ENCODE assay signal across 8 cellular contexts in the genomic region with DNA sequence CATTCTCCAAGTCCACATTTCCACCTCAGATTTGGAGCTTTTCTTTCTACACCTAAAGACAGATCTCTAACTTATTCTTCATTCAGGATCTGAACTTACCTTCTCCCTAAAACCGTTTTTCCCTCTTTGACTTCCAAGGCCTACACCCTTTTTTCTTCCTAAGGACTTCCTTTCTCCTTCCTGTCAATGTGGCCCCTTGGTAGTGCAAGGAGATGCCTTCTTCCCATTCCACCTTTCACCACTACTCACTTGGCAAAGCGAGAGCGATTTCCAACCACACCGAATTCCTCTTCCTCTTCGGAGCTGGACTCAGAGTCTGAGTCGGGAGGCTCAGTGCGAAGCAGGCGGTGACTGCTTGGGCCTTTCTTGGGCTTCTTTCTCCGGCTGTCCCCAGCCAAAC. TPM values are rescaled to one million over a fixed set of nuclear protein-coding genes. Genes with fewer than 3 reads are reported as not detected.
DNase-seq lines count a peak whose midpoint lies in the region; ATAC-seq and TF ChIP-seq lines count a peak whose summit lies in the region.

No MANE protein-coding gene starts in this region.

- no peak for TF ChIP-seq POLR2A in NB4 (IDR thresholded peaks at IDR 0.05; ENCODE audit: extremely low read depth, insufficient read length)

- H4K20me1 ChIP-seq in osteoblast (ENCODE audit: insufficient read depth, low read length) = peaks cover 18% of the 10 kb centered on the region

- peak overlapping the region; percentile 90 for H3K27ac Mint-ChIP-seq in Calu3 (ENCODE audit: unreplicated experiment)

- H3K36me3 Mint-ChIP-seq in Calu3 (ENCODE audit: insufficient read depth, unreplicated experiment) = peaks cover 53% of the 10 kb centered on the region

- no peaks in the 10 kb centered on the region for H3K27me3 Mint-ChIP-seq in Calu3 (ENCODE audit: unreplicated experiment)

- peak overlapping the region; percentile 98 for H3K4me2 ChIP-seq in osteoblast (ENCODE audit: insufficient read depth, low read length)

- DNase-seq in Calu3 (no peak), NB4 (ENCODE audit: low read depth) (no peak), osteoblast (ENCODE audit: insufficient read length, low spot score, missing footprints) (peak; percentile 35), NCI-H1105 (lab: John Stamatoyannopoulos, UW) (no peak), ACHN (no peak), inferior parietal cortex (ENCODE audit: extremely low spot score) (no peak)
- DNase-seq in effector memory CD4-positive, alpha-beta T cell = no peak

- H3K27ac ChIP-seq in effector memory CD4-positive, alpha-beta T cell (ENCODE audit: insufficient read depth, low read length, poor library complexity, severe bottlenecking) = no peak overlapping the region
- H3K27ac ChIP-seq in osteoblast (ENCODE audit: low read depth, low read length) = peak overlapping the region; percentile 77

- no peak overlapping the region for H2AFZ ChIP-seq in osteoblast (ENCODE audit: low read length)

- BruUV-seq in Calu3 (replicated peaks; lab: Mats Ljungman, UMichigan) = no TSS peak

- no peaks in the 10 kb centered on the region for H3K9me3 ChIP-seq in effector memory CD4-positive, alpha-beta T cell (ENCODE audit: control insufficient read depth, low read length)
- no peaks in the 10 kb centered on the region for H3K9me3 ChIP-seq in osteoblast (ENCODE audit: low read depth, low read length)

- H3K9me3 Mint-ChIP-seq in Calu3 (ENCODE audit: low read depth, unreplicated experiment) = no peaks in the 10 kb centered on the region

- intact Hi-C loops in Calu3 (cut with micrococcal nuclease; ENCODE audit: unreplicated experiment) = no loop called here

- H3K4me3 ChIP-seq in NB4 (ENCODE audit: low read depth, low read length) (peak overlapping the region; percentile 93), osteoblast (ENCODE audit: insufficient read depth, low read length) (peak overlapping the region; percentile 94)
- peak overlapping the region; percentile 93 for H3K4me3 ChIP-seq in effector memory CD4-positive, alpha-beta T cell (ENCODE audit: insufficient read depth, low read depth, low read length, poor library complexity, severe bottlenecking)

- H3K36me3 ChIP-seq in effector memory CD4-positive, alpha-beta T cell (ENCODE audit: control insufficient read depth, insufficient read depth, low read length) = peaks cover 15% of the 10 kb centered on the region
- peaks cover 13% of the 10 kb centered on the region for H3K36me3 ChIP-seq in osteoblast (ENCODE audit: insufficient read depth, low read length)

- H3K79me2 ChIP-seq in osteoblast (ENCODE audit: insufficient read depth, low read length) = peaks cover 36% of the 10 kb centered on the region

- no peaks in the 10 kb centered on the region for H3K27me3 ChIP-seq in effector memory CD4-positive, alpha-beta T cell (replicated peaks; ENCODE audit: control insufficient read depth, insufficient read depth, low read length, poor library complexity, severe bottlenecking)
- H3K27me3 ChIP-seq in osteoblast (ENCODE audit: insufficient read depth, low read length) = peaks cover 1% of the 10 kb centered on the region

- peaks cover 39% of the 10 kb centered on the region for H3K4me1 Mint-ChIP-seq in Calu3 (ENCODE audit: low read depth, unreplicated experiment)

- H3K4me1 ChIP-seq in effector memory CD4-positive, alpha-beta T cell (ENCODE audit: control insufficient read depth, insufficient read depth, low read length, poor library complexity, severe bottlenecking) = peaks cover 22% of the 10 kb centered on the region
- H3K4me1 ChIP-seq in osteoblast (ENCODE audit: insufficient read depth, low read length) = peaks cover 14% of the 10 kb centered on the region

- peak overlapping the region; percentile 91 for H3K4me3 Mint-ChIP-seq in Calu3 (ENCODE audit: low read depth, unreplicated experiment)

- in situ Hi-C loops in ACHN (cut with HindIII; ENCODE audit: low pct_ligation_motif_present, low pct_unique_long_range_greater_than_20kb, low sequenced_read_pairs) = no loop called here

- CTCF ChIA-PET in Calu3 (lab: Charles Lee) = interaction anchor here (0.6 kb wide), 2 partner anchors 36 to 86 kb away, joined by 3 to 4 read pairs; no protein-coding TSS in a partner anchor

- ATAC-seq in GM19395 (IDR thresholded peaks at IDR 0.05; ENCODE audit: unreplicated experiment) = no peak

- no peak for TF ChIP-seq CTCF in Calu3 (IDR thresholded peaks at IDR 0.05; ENCODE audit: unreplicated experiment)
- no peak for TF ChIP-seq CTCF in NB4 (IDR thresholded peaks at IDR 0.05; ENCODE audit: low read depth, low read length)
- no peak for TF ChIP-seq CTCF in osteoblast (IDR thresholded peaks at IDR 0.05; ENCODE audit: extremely low read depth, low read depth, low read length)

RNA-seq across cellular contexts. Expression of gene EFCAB14, which starts 1.3 kb away (rescaled TPM):
- total RNA-seq in Calu3 (2022) (104 and 108 TPM in 2 replicates), osteoblast (61.3 and 63.7 TPM in 2 replicates)

RNA-seq across cellular contexts. Expression of gene TEX38, which starts 46.0 kb away (rescaled TPM):
- total RNA-seq in Calu3 (2022) = not detected in 2 replicates
- 0.29 TPM in 1 of 2 replicates, not detected in the other for total RNA-seq in osteoblast

RNA-seq across cellular contexts. Expression of gene ATPAF1, which starts 49.5 kb away (rescaled TPM):
- total RNA-seq in Calu3 (2022) = 33.9 and 34.5 TPM in 2 replicates
- 53.6 and 57.8 TPM in 2 replicates for total RNA-seq in osteoblast
